In genomic region chr10:20742737-20743136, GRCh38 we compare ENCODE assay signal across 1 cellular context.
TF ChIP-seq lines count a peak whose summit lies in the region.

No MANE protein-coding gene starts in this region.

TF ChIP-seq in GM23338, 12 proteins besides CTCF, POLR2A, EP300 and RAD21 (continued from another document):
- TF ChIP-seq ZNF462 (CRISPR knock-in tag; IDR thresholded peaks at IDR 0.05) (no peak), STAT1 (IDR thresholded peaks at IDR 0.05; ENCODE audit: unreplicated experiment) (no peak), POLR2AphosphoS5 (IDR thresholded peaks at IDR 0.05; ENCODE audit: low read depth) (no peak)
